9 cellular contexts compared by ENCODE assay signal in genomic region chr19:56139847-56140582, GRCh38. TPM values are rescaled to one million over a fixed set of nuclear protein-coding genes. Genes with fewer than 3 reads are reported as not detected.
DNase-seq lines count a peak whose midpoint lies in the region; ATAC-seq, FAIRE-seq and TF ChIP-seq lines count a peak whose summit lies in the region.
"Had no signal": no experiment of that assay in that cellular context is flagged by ENCODE, and none has a peak within 500 bp of the region (broad histone marks: within the 10 kb centered on the region; RNA-seq: fewer than 3 reads in every experiment).

No MANE protein-coding gene starts in this region.

- DNase-seq in Caco-2 (no peak), MG63 (no peak), bronchial epithelial cell (ENCODE audit: low read depth) (no peak), superior temporal gyrus (ENCODE audit: extremely low spot score) (no peak), KG1 (lab: John Stamatoyannopoulos, UW) (no peak)

- TF ChIP-seq CTCF in Caco-2 (IDR thresholded peaks at IDR 0.05; ENCODE audit: insufficient read depth in 1 of 2, low read depth in 1 of 2, low read length in 1 of 2, severe bottlenecking in 1 of 2, unreplicated experiment in 1 of 2) (no peak), bronchial epithelial cell (IDR thresholded peaks at IDR 0.05; ENCODE audit: insufficient read depth, low read length, severe bottlenecking) (no peak)

- H3K9me3 Mint-ChIP-seq in Caco-2 (ENCODE audit: unreplicated experiment), result no peaks in the 10 kb centered on the region

- peak overlapping the region; percentile 70 for H3K4me3 ChIP-seq in Caco-2 (ENCODE audit: low read depth, low read length)
- H3K4me3 ChIP-seq in MG63, result peak overlapping the region; percentile 61
- peak overlapping the region; percentile 70 for H3K4me3 ChIP-seq in bronchial epithelial cell (ENCODE audit: low read depth, low read length)
- peak overlapping the region; percentile 10 for H3K4me3 ChIP-seq in mucosa of stomach (ENCODE audit: low read length)

- peak overlapping the region; percentile 87 for H3K4me3 Mint-ChIP-seq in Caco-2 (ENCODE audit: unreplicated experiment)

- peaks cover 21% of the 10 kb centered on the region for H3K4me1 ChIP-seq in Caco-2
- peaks cover 49% of the 10 kb centered on the region for H3K4me1 ChIP-seq in mucosa of stomach (ENCODE audit: control insufficient read depth, insufficient read depth, low read length)

- H3K27me3 Mint-ChIP-seq in Caco-2 (ENCODE audit: insufficient read depth, unreplicated experiment), result no peaks in the 10 kb centered on the region

- peak overlapping the region; percentile 97 for H3K27ac Mint-ChIP-seq in Caco-2 (ENCODE audit: unreplicated experiment)

- CTCF ChIA-PET in Caco-2 (lab: Charles Lee), result interaction anchor here (1.5 kb wide), 1 partner anchor 74 kb away, joined by 4 read pairs; no protein-coding TSS in a partner anchor

- POLR2A ChIA-PET in Caco-2 (lab: Charles Lee), result no interaction called here

- no peaks in the 10 kb centered on the region for H3K9me3 ChIP-seq in Caco-2
- H3K9me3 ChIP-seq in MG63, result no peaks in the 10 kb centered on the region
- no peaks in the 10 kb centered on the region for H3K9me3 ChIP-seq in mucosa of stomach (ENCODE audit: control insufficient read depth, low read length)

- H3K27me3 ChIP-seq in Caco-2 (replicated peaks; ENCODE audit: control insufficient read depth, insufficient read depth, low read length), result no peaks in the 10 kb centered on the region
- no peaks in the 10 kb centered on the region for H3K27me3 ChIP-seq in MG63
- H3K27me3 ChIP-seq in bronchial epithelial cell (ENCODE audit: control insufficient read depth, insufficient read depth, low read length), result no peaks in the 10 kb centered on the region
- no peaks in the 10 kb centered on the region for H3K27me3 ChIP-seq in mucosa of stomach (ENCODE audit: control insufficient read depth, insufficient read depth, low read length)

- BruUV-seq in Caco-2 (replicated peaks; lab: Mats Ljungman, UMichigan), result TSS peak; percentile 66

- H3K36me3 Mint-ChIP-seq in Caco-2 (ENCODE audit: insufficient read depth, unreplicated experiment), result peaks cover 31% of the 10 kb centered on the region

- H3K4me1 Mint-ChIP-seq in Caco-2 (ENCODE audit: low read depth, unreplicated experiment), result peaks cover 36% of the 10 kb centered on the region

- H3K9ac ChIP-seq in mucosa of stomach (ENCODE audit: low read length), result peak overlapping the region; percentile 70

- no peak for FAIRE-seq in bronchial epithelial cell (lab: Jason Lieb, UNC)

- ATAC-seq in GM18873 (IDR thresholded peaks at IDR 0.05; ENCODE audit: low FRiP score, unreplicated experiment) (no peak), GM19023 (IDR thresholded peaks at IDR 0.05; ENCODE audit: unreplicated experiment) (no peak)

- H3K36me3 ChIP-seq in Caco-2 (ENCODE audit: control insufficient read depth, insufficient read depth, low read length) (no peaks in the 10 kb centered on the region; the same call in 1 of the 2 replicates), MG63 (no peaks in the 10 kb centered on the region; the same call in 1 of the 2 replicates), bronchial epithelial cell (ENCODE audit: control insufficient read depth, insufficient read depth, low read length) (no peaks in the 10 kb centered on the region), mucosa of stomach (ENCODE audit: control insufficient read depth, insufficient read depth, low read length) (no peaks in the 10 kb centered on the region)

- intact Hi-C loops in Caco-2 (cut with micrococcal nuclease; ENCODE audit: unreplicated experiment), result loop anchor here (1.0 to 10.0 kb wide), 3 partner anchors 8 to 1678 kb away; partner anchors contain the start of genes LENG9 and U2AF2

RNA-seq across cellular contexts. Expression of gene ZNF444, which starts 1.1 kb away (rescaled TPM):
- total RNA-seq in Caco-2 (2022), result 92.2 and 95.6 TPM in 2 replicates
- 11.6 and 23.8 TPM in 2 replicates for total RNA-seq in MG63 (2014; rRNA removed; shearing (Covaris generic); ENCODE audit: low replicate concordance)
- total RNA-seq in bronchial epithelial cell, result 4.2 and 7.0 TPM in 2 replicates

RNA-seq across cellular contexts. Expression of gene ZNF787, which starts 18.9 kb away (rescaled TPM):
- 58.1 and 60.0 TPM in 2 replicates for total RNA-seq in Caco-2 (2022)
- total RNA-seq in MG63 (2014; rRNA removed; shearing (Covaris generic); ENCODE audit: low replicate concordance), result 31.8 and 103 TPM in 2 replicates
- 32.6 and 43.0 TPM in 2 replicates for total RNA-seq in bronchial epithelial cell

RNA-seq across cellular contexts. Expression of gene GALP, which starts 35.8 kb away (rescaled TPM):
- total RNA-seq in Caco-2 (2022), result not detected in 2 replicates
- not detected in 2 replicates for total RNA-seq in MG63 (2014; rRNA removed; shearing (Covaris generic); ENCODE audit: low replicate concordance)
- not detected in 2 replicates for total RNA-seq in bronchial epithelial cell
- total RNA-seq: M059J had no signal

RNA-seq across cellular contexts. Expression of gene ZSCAN5B, which starts 57.6 kb away (rescaled TPM):
- total RNA-seq in Caco-2 (2022) (not detected in 2 replicates), bronchial epithelial cell (not detected in 2 replicates)
- total RNA-seq in MG63 (2014; rRNA removed; shearing (Covaris generic); ENCODE audit: low replicate concordance), result not detected in 2 replicates
- total RNA-seq: M059J had no signal

Comparison
In these comparisons a context has a peak if more than half of its experiments do, and no peak if none do; other contexts are left out.
1. H3K4me3 ChIP-seq: peak in every context shown above with its lines; median percentile 70 in Caco-2; 70 in bronchial epithelial cell; 61 in MG63; 10 in mucosa of stomach.